24 cellular contexts compared by ENCODE assay signal in the genomic region with DNA sequence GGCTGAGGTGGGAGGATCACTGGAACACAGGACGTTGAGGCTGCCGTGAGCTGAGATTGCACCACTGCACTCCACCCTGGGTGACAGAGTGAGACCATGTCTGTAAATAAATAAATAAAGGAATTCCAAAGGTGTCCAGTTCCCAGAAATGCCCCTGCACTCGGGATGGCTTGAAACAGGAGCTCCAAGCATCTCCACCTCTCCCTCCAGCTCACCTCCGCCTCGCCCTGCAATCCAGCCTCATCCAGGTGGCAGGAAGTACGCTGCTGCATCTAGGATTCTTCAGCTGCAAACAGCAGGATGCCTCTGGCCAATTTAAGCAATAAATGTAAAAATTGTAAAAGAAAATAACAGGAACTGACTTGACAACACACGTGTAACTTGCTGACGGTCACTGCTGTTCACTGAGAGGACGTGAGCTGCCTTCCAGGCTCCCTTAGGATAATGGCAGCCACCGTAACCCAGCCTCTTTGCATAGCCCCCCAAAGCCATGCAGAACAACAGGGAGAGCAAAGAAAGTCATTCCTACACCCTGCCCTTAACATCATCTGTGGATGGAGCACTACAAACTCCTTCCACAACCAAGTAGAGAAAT. TPM values are rescaled to one million over a fixed set of nuclear protein-coding genes. Genes with fewer than 3 reads are reported as not detected.
"Had no signal": no experiment of that assay in that cellular context is flagged by ENCODE, and none has a peak within 500 bp of the region (broad histone marks: within the 10 kb centered on the region; RNA-seq: fewer than 3 reads in every experiment).

No MANE protein-coding gene starts in this region.

- H3K4me3 Mint-ChIP-seq: activated naive CD8-positive, alpha-beta T cell treated with anti-CD3 and anti-CD28 coated beads for 36 hours; stimulated activated memory B cell treated with anti-CD40 and anti-IgM and Interleukin-4, amounts not matched to agents 10 μg/mL and 1 μg/mL and 100 μg/mL, for 72 hours had no signal

- H3K4me3 ChIP-seq: body of pancreas, colonic mucosa, gastrocnemius medialis, heart left ventricle, prostate gland, smooth muscle cell, thyroid gland had no signal

- H3K4me1 ChIP-seq: colonic mucosa, prostate gland had no signal

- H3K9me3 ChIP-seq: colonic mucosa, prostate gland, thyroid gland had no signal

- DNase-seq: activated CD4-positive, alpha-beta T cell treated with anti-CD3 and anti-CD28 coated beads for 1 hour; activated CD8-positive, alpha-beta memory T cell treated with anti-CD3 and anti-CD28 coated beads for 24 hours; activated CD8-positive, alpha-beta memory T cell treated with anti-CD3 and anti-CD28 coated beads, Interleukin-2, amount 50 U/mL, for 48 hours; activated gamma-delta T cell; activated naive CD8-positive, alpha-beta T cell treated with anti-CD3 and anti-CD28 coated beads for 36 hours; activated T-cell treated with anti-CD3 and anti-CD28 coated beads, Interleukin-2, amount 50 U/mL, for 48 hours; body of pancreas; central memory CD4-positive, alpha-beta T cell; colonic mucosa; effector CD4-positive, alpha-beta T cell; gastrocnemius medialis; kidney glomerular epithelial cell; left ventricle myocardium superior; occipital lobe; right cardiac atrium; stimulated activated CD4-positive, alpha-beta T cell treated with anti-CD3 and anti-CD28 coated beads, Interleukin-4, amount 100 ng/mL, for 4 hours; T-helper 1 cell; T-helper 9 cell; thyroid gland had no signal

- H3K27ac Mint-ChIP-seq: activated naive CD8-positive, alpha-beta T cell treated with anti-CD3 and anti-CD28 coated beads for 36 hours; stimulated activated memory B cell treated with anti-CD40 and anti-IgM and Interleukin-4, amounts not matched to agents 10 μg/mL and 1 μg/mL and 100 μg/mL, for 72 hours had no signal

- H3K27me3 ChIP-seq: thyroid gland had no signal

- H3K27ac ChIP-seq: body of pancreas, colonic mucosa, gastrocnemius medialis, heart left ventricle, prostate gland, thyroid gland had no signal

- H3K36me3 ChIP-seq: colonic mucosa, gastrocnemius medialis, heart left ventricle, prostate gland, thyroid gland had no signal

- H3K36me3 Mint-ChIP-seq: activated naive CD8-positive, alpha-beta T cell treated with anti-CD3 and anti-CD28 coated beads for 36 hours; stimulated activated memory B cell treated with anti-CD40 and anti-IgM and Interleukin-4, amounts not matched to agents 10 μg/mL and 1 μg/mL and 100 μg/mL, for 72 hours had no signal

RNA-seq across cellular contexts. Expression of gene GRM4, which starts 11.4 kb away (rescaled TPM):
- total RNA-seq: esophagus mucosa, left ventricle myocardium superior, right cardiac atrium, smooth muscle cell had no signal
- polyA plus RNA-seq: heart left ventricle, right cardiac atrium had no signal
